Comparison of ENCODE assay signal across 9 cellular contexts in the genomic region with DNA sequence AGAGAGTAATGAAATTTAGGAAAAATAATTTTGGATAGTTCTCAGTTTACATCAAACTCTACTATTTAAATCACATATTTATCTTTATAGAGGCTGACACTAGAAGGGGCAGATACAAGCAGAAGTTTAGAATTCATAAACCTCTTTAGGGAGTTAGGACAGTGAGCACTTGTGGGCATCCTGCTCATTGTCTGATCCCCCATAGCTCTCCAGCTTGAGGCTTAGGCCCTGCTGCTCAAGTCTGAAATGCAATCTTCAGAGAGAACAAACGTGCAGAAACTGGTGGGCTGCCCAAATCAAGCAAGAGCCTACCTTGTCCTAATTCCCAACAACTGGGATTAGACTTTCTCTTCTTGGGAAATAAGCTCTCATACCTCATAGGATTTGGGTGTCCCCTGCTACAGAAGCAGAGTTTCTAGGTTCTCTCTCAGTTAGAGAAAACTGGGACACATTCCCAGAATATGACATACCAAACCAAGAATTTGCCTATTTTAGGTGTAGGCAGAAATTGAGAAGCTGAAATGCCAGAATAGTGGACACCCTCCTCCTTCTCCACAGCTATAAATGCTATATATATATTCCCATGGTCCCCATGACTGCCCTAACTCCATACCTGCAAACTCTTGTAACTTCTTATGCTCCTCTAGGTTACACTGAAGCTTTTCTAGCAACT. TPM values are rescaled to one million over a fixed set of nuclear protein-coding genes. Genes with fewer than 3 reads are reported as not detected.
A peak's percentile ranks its signal among the peaks of the same experiment; 100 is the strongest.
DNase-seq lines count a peak whose midpoint lies in the region; ATAC-seq and TF ChIP-seq lines count a peak whose summit lies in the region.
"Not testable (repeated sequence)": the region's sequence is repeated elsewhere in the genome, so short reads cannot be mapped to it uniquely, and the experiment has no call there.
"Had no signal": no experiment of that assay in that cellular context is flagged by ENCODE, and none has a peak within 500 bp of the region (broad histone marks: within the 10 kb centered on the region; RNA-seq: fewer than 3 reads in every experiment).

No MANE protein-coding gene starts in this region.

- not testable (repeated sequence) for H3K9ac ChIP-seq in IMR-90 (ENCODE audit: low read depth, low read length); mammary epithelial cell (ENCODE audit: insufficient read depth, low read length)

- H2AK9ac ChIP-seq in IMR-90 (replicated peaks; ENCODE audit: low read depth, low read length, poor library complexity): not testable (repeated sequence)

- not testable (repeated sequence) for H3K27ac ChIP-seq in IMR-90 (ENCODE audit: insufficient read depth, low read length); RWPE2 (ENCODE audit: poor library complexity, severe bottlenecking); mammary epithelial cell (ENCODE audit: insufficient read depth, low read depth, low read length)

- H4K5ac ChIP-seq in IMR-90 (ENCODE audit: low read depth, low read length): not testable (repeated sequence)

- TF ChIP-seq POLR2A in IMR-90 (IDR thresholded peaks at IDR 0.05; ENCODE audit: low read depth, low read length): not testable (repeated sequence)

- DNase-seq in AG08396 (ENCODE audit: low spot score) (peak; percentile 32), GM03348 (ENCODE audit: low spot score) (peak; percentile 55), IMR-90 (peak; percentile 41), mammary epithelial cell (peak; percentile 5), fibroblast of mammary gland (ENCODE audit: low read depth) (peak; percentile 20), myocyte (ENCODE audit: low read depth) (peak; percentile 16)
- not testable (repeated sequence) for DNase-seq in RWPE2 (ENCODE audit: low spot score)

- not testable (repeated sequence) for H3K9me1 ChIP-seq in IMR-90 (ENCODE audit: insufficient read depth, low read length)

- H2AK5ac ChIP-seq in IMR-90 (ENCODE audit: low read depth, low read length): not testable (repeated sequence)

- not testable (repeated sequence) for H3K18ac ChIP-seq in IMR-90 (ENCODE audit: low read depth, low read length)

- in situ Hi-C loops in IMR-90 (cut with MboI; ENCODE audit: low sequenced_read_pairs): not testable (repeated sequence)
- in situ Hi-C loops in mammary epithelial cell (cut with MboI; ENCODE audit: low sequenced_read_pairs in 2 of 2): loop anchor here in 1 of 2 donors (5.0 kb wide), 1 partner anchor 96 kb away; no protein-coding TSS in a partner anchor

- not testable (repeated sequence) for H3K79me2 ChIP-seq in mammary epithelial cell (ENCODE audit: insufficient read depth, low read length)

- H2BK15ac ChIP-seq in IMR-90 (ENCODE audit: low read depth, low read length): not testable (repeated sequence)

- H2BK20ac ChIP-seq in IMR-90 (ENCODE audit: low read depth, low read length): not testable (repeated sequence)

- H3K4me1 ChIP-seq in IMR-90 (ENCODE audit: control insufficient read depth, insufficient read depth, low read length); RWPE2 (ENCODE audit: insufficient read depth, poor library complexity, severe bottlenecking); mammary epithelial cell (ENCODE audit: insufficient read depth, low read length): not testable (repeated sequence)

- intact Hi-C loops in IMR-90 (cut with micrococcal nuclease); mammary epithelial cell (cut with micrococcal nuclease): not testable (repeated sequence)

- not testable (repeated sequence) for H3K36me3 ChIP-seq in IMR-90 (ENCODE audit: control insufficient read depth, insufficient read depth, low read length); RWPE2 (ENCODE audit: low read depth); mammary epithelial cell (ENCODE audit: insufficient read depth, low read length)

- H4K91ac ChIP-seq in IMR-90 (ENCODE audit: insufficient read depth, low read depth, low read length): not testable (repeated sequence)

- H3K14ac ChIP-seq in IMR-90 (replicated peaks; ENCODE audit: low read depth, low read length): not testable (repeated sequence)

- dilution Hi-C loops in IMR-90 (cut with HindIII; ENCODE audit: low sequenced_read_pairs, unreplicated experiment); mammary epithelial cell (cut with HindIII; ENCODE audit: low sequenced_read_pairs): not testable (repeated sequence)

- H3K79me1 ChIP-seq in IMR-90 (ENCODE audit: low read depth in 1 of 2, low read length in 2 of 2): not testable (repeated sequence)

- H3K4ac ChIP-seq in IMR-90 (ENCODE audit: low read depth, low read length): not testable (repeated sequence)

- CTCF ChIA-PET in IMR-90 (lab: Yijun Ruan, JAX); mammary epithelial cell (lab: Charles Lee; ENCODE audit: low non-redundant PET): not testable (repeated sequence)

- not testable (repeated sequence) for H2BK5ac ChIP-seq in IMR-90 (ENCODE audit: low read depth, low read length, poor library complexity, severe bottlenecking)

- TF ChIP-seq RAD21 in IMR-90 (IDR thresholded peaks at IDR 0.05; ENCODE audit: low read length): not testable (repeated sequence)

- BruUV-seq in IMR-90 (replicated peaks; lab: Mats Ljungman, UMichigan); mammary epithelial cell (replicated peaks; lab: Mats Ljungman, UMichigan): not testable (repeated sequence)

- H4K8ac ChIP-seq in IMR-90 (ENCODE audit: low read depth in 2 of 2, low read length in 2 of 2): not testable (repeated sequence)

- POLR2A ChIA-PET in IMR-90 (lab: Charles Lee; ENCODE audit: unreplicated experiment): not testable (repeated sequence)

- not testable (repeated sequence) for H3K56ac ChIP-seq in IMR-90 (ENCODE audit: extremely low read depth, insufficient read depth, low read length)

- TF ChIP-seq CTCF in IMR-90 (conservative IDR thresholded peaks at IDR 0.05; ENCODE audit: low read depth, low read length); RWPE2 (IDR thresholded peaks at IDR 0.05; ENCODE audit: poor library complexity, severe bottlenecking); mammary epithelial cell (conservative IDR thresholded peaks at IDR 0.05 in 1 of 2, IDR thresholded peaks at IDR 0.05 in 1 of 2; ENCODE audit: extremely low read depth in 1 of 2, insufficient read depth in 1 of 2, low read depth in 1 of 2, low read length in 2 of 2); fibroblast of mammary gland (conservative IDR thresholded peaks at IDR 0.05; ENCODE audit: control insufficient read depth, insufficient read depth, low read depth, low read length): not testable (repeated sequence)

- H2AFZ ChIP-seq in IMR-90 (replicated peaks; ENCODE audit: low read length, poor library complexity): not testable (repeated sequence)
- peak overlapping the region; percentile 60 for H2AFZ ChIP-seq in mammary epithelial cell (ENCODE audit: low read depth, low read length)

- ATAC-seq in IMR-90 (ENCODE audit: low read depth) (peak; percentile 90), RWPE2 (ENCODE audit: low read depth) (peak; percentile 18; the same call in 1 of the 3 replicates)

- H3K4me2 ChIP-seq in IMR-90 (ENCODE audit: low read depth, low read length): not testable (repeated sequence)
- H3K4me2 ChIP-seq in mammary epithelial cell (ENCODE audit: insufficient read depth, low read depth, low read length): peak overlapping the region; percentile 42

- WGBS in IMR-90 (ENCODE audit: extremely low coverage in 2 of 2, insufficient read length in 1 of 2), 2 experiments: no CpG with 5 or more reads among the region's 1 CpG
- WGBS in mammary epithelial cell (ENCODE audit: low coverage, missing lambda C conversion rate): no CpG with 5 or more reads among the region's 1 CpG

- not testable (repeated sequence) for H3K23ac ChIP-seq in IMR-90 (ENCODE audit: low read depth, low read length)

- H3K9me3 ChIP-seq in IMR-90 (ENCODE audit: control insufficient read depth, insufficient read depth, low read length); RWPE2 (ENCODE audit: severe bottlenecking); mammary epithelial cell (replicated peaks; ENCODE audit: insufficient read depth, low read length): not testable (repeated sequence)

- not testable (repeated sequence) for H3K27me3 ChIP-seq in IMR-90 (ENCODE audit: control insufficient read depth, insufficient read depth, low read length); RWPE2 (ENCODE audit: insufficient read depth, poor library complexity, severe bottlenecking); mammary epithelial cell (ENCODE audit: insufficient read depth, low read length)

- not testable (repeated sequence) for H3K4me3 ChIP-seq in IMR-90 (ENCODE audit: insufficient read depth, low read depth, low read length); RWPE2 (ENCODE audit: severe bottlenecking); mammary epithelial cell (replicated peaks in 1 of 3; ENCODE audit: insufficient read depth in 1 of 3, low read depth in 2 of 3, low read length in 3 of 3); fibroblast of mammary gland (ENCODE audit: control insufficient read depth, low read depth, low read length)

- H4K20me1 ChIP-seq in IMR-90 (ENCODE audit: insufficient read depth, low read length); mammary epithelial cell (ENCODE audit: insufficient read depth, low read length): not testable (repeated sequence)

- H2BK120ac ChIP-seq in IMR-90 (ENCODE audit: low read depth, low read length): not testable (repeated sequence)

RNA-seq across cellular contexts. Expression of a gene that starts 18.0 kb away (rescaled TPM):
- total RNA-seq in IMR-90 (2012; rRNA removed): 103 and 155 TPM in 2 replicates
- 396 and 980 TPM in 2 replicates for polyA plus RNA-seq in IMR-90 (2012; rRNA removed)
- polyA plus RNA-seq in IMR-90 (2012; cell fraction: cytosol; rRNA removed): 100 and 114 TPM in 2 replicates
- polyA plus RNA-seq in IMR-90 (2012; cell fraction: nucleus; rRNA removed; ENCODE audit: low replicate concordance): 42.3 and 121 TPM in 2 replicates
- total RNA-seq in mammary epithelial cell: 100 to 1,000 TPM; 157 to 509 TPM
- 153 TPM for polyA plus RNA-seq in mammary epithelial cell
- 142 TPM for polyA minus RNA-seq in mammary epithelial cell
- total RNA-seq in myocyte: 126 and 204 TPM in 2 replicates
- polyA plus RNA-seq in myocyte (2012): 618 TPM

RNA-seq across cellular contexts. Expression of a gene that starts 34.5 kb away (rescaled TPM):
- total RNA-seq in IMR-90 (2012; rRNA removed): not detected in 2 replicates
- not detected in 2 replicates for polyA plus RNA-seq in IMR-90 (2012; rRNA removed)
- not detected in 2 replicates for polyA plus RNA-seq in IMR-90 (2012; cell fraction: cytosol; rRNA removed)
- polyA plus RNA-seq in IMR-90 (2012; cell fraction: nucleus; rRNA removed; ENCODE audit: low replicate concordance): not detected in 2 replicates
- total RNA-seq in mammary epithelial cell: 10 to 100 TPM; 32.7 to 41.5 TPM
- polyA plus RNA-seq in mammary epithelial cell: 94.3 TPM
- polyA minus RNA-seq in mammary epithelial cell: 118 TPM
- total RNA-seq in myocyte: not detected in 2 replicates
- not detected for polyA plus RNA-seq in myocyte (2012)
- total RNA-seq: CD4-positive, CD25-positive, alpha-beta regulatory T cell had no signal
- polyA plus RNA-seq: CD4-positive, CD25-positive, alpha-beta regulatory T cell had no signal

RNA-seq across cellular contexts. Expression of a gene that starts 48.6 kb away (rescaled TPM):
- total RNA-seq in IMR-90 (2012; rRNA removed): 1.6 and 1.7 TPM in 2 replicates
- 1.2 and 1.3 TPM in 2 replicates for polyA plus RNA-seq in IMR-90 (2012; rRNA removed)
- polyA plus RNA-seq in IMR-90 (2012; cell fraction: cytosol; rRNA removed): 0.16 and 1.0 TPM in 2 replicates
- 4.6 and 5.7 TPM in 2 replicates for polyA plus RNA-seq in IMR-90 (2012; cell fraction: nucleus; rRNA removed; ENCODE audit: low replicate concordance)
- total RNA-seq in mammary epithelial cell: 1 to 10 TPM; 1.7 to 5.7 TPM
- polyA plus RNA-seq in mammary epithelial cell: 2.8 TPM
- polyA minus RNA-seq in mammary epithelial cell: 10.9 TPM
- total RNA-seq in myocyte: 2.2 and 2.7 TPM in 2 replicates
- polyA plus RNA-seq in myocyte (2012): 4.1 TPM
- total RNA-seq: SJCRH30 had no signal

Comparison
In these comparisons a context has a peak if more than half of its experiments do, and no peak if none do; other contexts are left out.
1. RNA of a gene that starts 34.5 kb away (total RNA-seq): 32.7 to 41.5 TPM in mammary epithelial cell; not detected in IMR-90 and not detected in myocyte; every median in the first group is over 10 times any median in the second.